Comparison of ENCODE assay signal across 8 cellular contexts in genomic region chr11:63915961-63916836, GRCh38. TPM values are rescaled to one million over a fixed set of nuclear protein-coding genes. Genes with fewer than 3 reads are reported as not detected.
DNase-seq lines count a peak whose midpoint lies in the region.

No MANE protein-coding gene starts in this region.

- 3 to 6% methylated on average over 46 to 56 of the region's 56 CpGs for WGBS in esophagus, 2 donors

- H2AFZ ChIP-seq in neuron (ENCODE audit: low read depth, low read length) = no peak overlapping the region

- H3K27ac ChIP-seq in esophagus (ENCODE audit: low read depth in 2 of 2, low read length in 1 of 2) = no peak overlapping the region

- H3K36me3 ChIP-seq in esophagus (ENCODE audit: control insufficient read depth in 2 of 2, insufficient read depth in 2 of 2, low read length in 1 of 2) = no peaks in the 10 kb centered on the region
- peaks cover 31% of the 10 kb centered on the region for H3K36me3 ChIP-seq in neuron (ENCODE audit: insufficient read depth, low read length)

- peaks cover 19 to 20% of the 10 kb centered on the region in 2 donors for H3K4me1 ChIP-seq in esophagus (ENCODE audit: control insufficient read depth in 2 of 2, insufficient read depth in 2 of 2, low read length in 1 of 2)
- H3K4me1 ChIP-seq in neuron (ENCODE audit: insufficient read depth, low read length) = peaks cover 55% of the 10 kb centered on the region

- no peaks in the 10 kb centered on the region for H3K9me3 ChIP-seq in esophagus (ENCODE audit: control insufficient read depth in 2 of 2, insufficient read depth in 1 of 2, low read depth in 1 of 2, low read length in 1 of 2)
- H3K9me3 ChIP-seq in neuron (ENCODE audit: low read length) = no peaks in the 10 kb centered on the region

- H3K4me3 ChIP-seq in esophagus (ENCODE audit: low read depth in 1 of 2, low read length in 2 of 2) = peak overlapping the region; percentile 46 to 55
- peak overlapping the region; percentile 86 for H3K4me3 ChIP-seq in neuron (ENCODE audit: low read length)

- H3K27me3 ChIP-seq in esophagus (ENCODE audit: control insufficient read depth in 1 of 2, insufficient read depth in 2 of 2, low read length in 2 of 2) = no peaks in the 10 kb centered on the region
- no peaks in the 10 kb centered on the region for H3K27me3 ChIP-seq in neuron (ENCODE audit: insufficient read depth, low read length)

- DNase-seq in NCI-H345 (lab: John Stamatoyannopoulos, UW) (peak; percentile 39), NCI-H345 treated with DMSO at 0.1 percent for 48 hours (lab: John Stamatoyannopoulos, UW; ENCODE audit: unreplicated experiment) (no peak), MV-4-11 (lab: John Stamatoyannopoulos, UW) (peak; percentile 7), mesenteric fat pad (ENCODE audit: low spot score) (no peak), CD1c-positive myeloid dendritic cell (ENCODE audit: extremely low spot score) (no peak)
- DNase-seq in activated CD4-positive, alpha-beta T cell treated with anti-CD3 and anti-CD28 coated beads, Interleukin-2, amount 50 U/mL, for 48 hours = peak; percentile 43 to 62

RNA-seq across cellular contexts. Expression of gene RCOR2, which starts 0.8 kb away (rescaled TPM):
- polyA plus RNA-seq in esophagus = under 1 TPM; 0.13 to 0.24 TPM
- total RNA-seq in mesenteric fat pad = 0.58 TPM

RNA-seq across cellular contexts. Expression of gene NAA40, which starts 22.6 kb away (rescaled TPM):
- 10 to 100 TPM in 1 of 2 donors, 1 to 10 TPM in 1; 8.5 to 11.8 TPM for polyA plus RNA-seq in esophagus
- total RNA-seq in mesenteric fat pad = 14.7 TPM

RNA-seq across cellular contexts. Expression of gene COX8A, which starts 58.2 kb away (rescaled TPM):
- 1,000 to 10,000 TPM in 1 of 2 donors, 100 to 1,000 TPM in 1; 737 to 1,011 TPM for polyA plus RNA-seq in esophagus
- 249 TPM for total RNA-seq in mesenteric fat pad

Comparison
In these comparisons a context has a peak if more than half of its experiments do, and no peak if none do; other contexts are left out.
1. DNase-seq: peak in NCI-H345 (single experiment), MV-4-11 (single experiment) and activated CD4-positive, alpha-beta T cell treated with anti-CD3 and anti-CD28 coated beads, Interleukin-2, amount 50 U/mL, for 48 hours (2 of 2); none in NCI-H345 treated with DMSO at 0.1 percent for 48 hours (single experiment), mesenteric fat pad (single experiment) and CD1c-positive myeloid dendritic cell (single experiment).